Comparison of ENCODE assay signal across 36 cellular contexts in genomic region chr2:105561401-105561800, GRCh38.
"Had no signal": no experiment of that assay in that cellular context is flagged by ENCODE, and none has a peak within 500 bp of the region (broad histone marks: within the 10 kb centered on the region; RNA-seq: fewer than 3 reads in every experiment).

No MANE protein-coding gene starts in this region.

- H3K27me3 ChIP-seq: ascending aorta had no signal

- H3K27me3 Mint-ChIP-seq: activated naive CD8-positive, alpha-beta T cell had no signal

- H3K36me3 Mint-ChIP-seq: activated CD4-positive, alpha-beta memory T cell treated with anti-CD3 and anti-CD28 coated beads for 36 hours; activated naive CD4-positive, alpha-beta T cell treated with anti-CD3 and anti-CD28 coated beads, Interleukin-2, amount 10 ng/mL, durations not matched to agents 7 days and 5 days; activated naive CD4-positive, alpha-beta T cell treated with anti-CD3 and anti-CD28 coated beads, Interleukin-2, amount 50 U/mL, for 24 hours; activated naive CD8-positive, alpha-beta T cell; activated naive CD8-positive, alpha-beta T cell treated with anti-CD3 and anti-CD28 coated beads, Interleukin-2, amount 10 ng/mL, durations not matched to agents 7 days and 5 days; brain had no signal

- H3K4me1 Mint-ChIP-seq: activated B cell treated with CpG ODN at 0.5 μM for 24 hours; activated CD4-positive, alpha-beta T cell treated with anti-CD3 and anti-CD28 coated beads, Interleukin-2, amount 10 ng/mL, durations not matched to agents 24 days and 14 days; activated naive CD4-positive, alpha-beta T cell treated with anti-CD3 and anti-CD28 coated beads, Interleukin-2, amount 10 ng/mL, durations not matched to agents 7 days and 5 days; activated naive CD4-positive, alpha-beta T cell treated with anti-CD3 and anti-CD28 coated beads, Interleukin-2, amount 50 U/mL, for 24 hours; activated naive CD8-positive, alpha-beta T cell treated with anti-CD3 and anti-CD28 coated beads, Interleukin-2, amount 10 ng/mL, durations not matched to agents 7 days and 5 days; brain; central memory CD8-positive, alpha-beta T cell had no signal

- H3K4me1 ChIP-seq: ascending aorta had no signal

- H3K9me3 Mint-ChIP-seq: activated B cell treated with CpG ODN at 0.5 μM for 24 hours; activated CD4-positive, alpha-beta memory T cell treated with anti-CD3 and anti-CD28 coated beads for 36 hours; activated CD4-positive, alpha-beta T cell treated with anti-CD3 and anti-CD28 coated beads, Interleukin-2, amount 10 ng/mL, durations not matched to agents 24 days and 14 days; activated CD8-positive, alpha-beta T cell treated with anti-CD3 and anti-CD28 coated beads for 36 hours; activated naive CD4-positive, alpha-beta T cell treated with anti-CD3 and anti-CD28 coated beads, Interleukin-2, amount 10 ng/mL, durations not matched to agents 7 days and 5 days; activated naive CD4-positive, alpha-beta T cell treated with anti-CD3 and anti-CD28 coated beads, Interleukin-2, amount 50 U/mL, for 24 hours; activated naive CD8-positive, alpha-beta T cell treated with anti-CD3 and anti-CD28 coated beads, Interleukin-2, amount 10 ng/mL, durations not matched to agents 7 days and 5 days; activated naive CD8-positive, alpha-beta T cell treated with anti-CD3 and anti-CD28 coated beads, Interleukin-2, amount 50 U/mL, for 24 hours; activated T-cell treated with anti-CD3 and anti-CD28 coated beads, Interleukin-2, amount 50 U/mL, for 4 hours; activated T-helper 2 cell treated with anti-CD3 and anti-CD28 coated beads, Interferon-gamma antibody, Interleukin-2, Interleukin-4, amounts not matched to agents 10 μg/mL and 5 μg/mL and 100 μg/mL, durations not matched to agents 14 hours and 24 hours and 36 hours; central memory CD8-positive, alpha-beta T cell; T-helper 1 cell treated with Interleukin-12 subunit alpha and Interleukin-12 subunit beta and Interleukin-4 antibody, amounts not matched to agents 30 μg/mL and 1 μg/mL, for 36 hours; T-helper 2 cell treated with Interferon-gamma antibody and Interleukin-4, amounts not matched to agents 5 μg/mL and 100 μg/mL, for 36 hours had no signal

- H3K4me3 Mint-ChIP-seq: activated B cell treated with CpG ODN at 0.5 μM for 24 hours; activated CD4-positive, alpha-beta memory T cell treated with anti-CD3 and anti-CD28 coated beads for 36 hours; activated CD4-positive, alpha-beta T cell treated with anti-CD3 and anti-CD28 coated beads, Interleukin-2, amount 10 ng/mL, durations not matched to agents 24 days and 14 days; activated CD8-positive, alpha-beta T cell treated with anti-CD3 and anti-CD28 coated beads for 36 hours; activated naive CD4-positive, alpha-beta T cell treated with anti-CD3 and anti-CD28 coated beads, Interleukin-2, amount 10 ng/mL, durations not matched to agents 7 days and 5 days; activated naive CD4-positive, alpha-beta T cell treated with anti-CD3 and anti-CD28 coated beads, Interleukin-2, amount 50 U/mL, for 24 hours; activated naive CD8-positive, alpha-beta T cell; activated naive CD8-positive, alpha-beta T cell treated with anti-CD3 and anti-CD28 coated beads, Interleukin-2, amount 10 ng/mL, durations not matched to agents 7 days and 5 days; activated naive CD8-positive, alpha-beta T cell treated with anti-CD3 and anti-CD28 coated beads, Interleukin-2, amount 50 U/mL, for 24 hours; activated T-cell treated with anti-CD3 and anti-CD28 coated beads, Interleukin-2, amount 50 U/mL, for 4 hours; brain; central memory CD8-positive, alpha-beta T cell; T-helper 1 cell treated with Interleukin-12 subunit alpha and Interleukin-12 subunit beta and Interleukin-4 antibody, amounts not matched to agents 30 μg/mL and 1 μg/mL, for 36 hours; T-helper 2 cell treated with Interferon-gamma antibody and Interleukin-4, amounts not matched to agents 5 μg/mL and 100 μg/mL, for 36 hours had no signal

- H3K27ac Mint-ChIP-seq: activated B cell treated with CpG ODN at 0.5 μM for 24 hours; activated CD4-positive, alpha-beta memory T cell treated with anti-CD3 and anti-CD28 coated beads for 36 hours; activated CD4-positive, alpha-beta T cell treated with anti-CD3 and anti-CD28 coated beads, Interleukin-2, amount 10 ng/mL, durations not matched to agents 24 days and 14 days; activated CD8-positive, alpha-beta T cell treated with anti-CD3 and anti-CD28 coated beads for 36 hours; activated naive CD4-positive, alpha-beta T cell treated with anti-CD3 and anti-CD28 coated beads, Interleukin-2, amount 10 ng/mL, durations not matched to agents 7 days and 5 days; activated naive CD8-positive, alpha-beta T cell; activated naive CD8-positive, alpha-beta T cell treated with anti-CD3 and anti-CD28 coated beads, Interleukin-2, amount 10 ng/mL, durations not matched to agents 7 days and 5 days; activated naive CD8-positive, alpha-beta T cell treated with anti-CD3 and anti-CD28 coated beads, Interleukin-2, amount 50 U/mL, for 24 hours; activated T-helper 2 cell treated with anti-CD3 and anti-CD28 coated beads, Interferon-gamma antibody, Interleukin-2, Interleukin-4, amounts not matched to agents 10 μg/mL and 5 μg/mL and 100 μg/mL, durations not matched to agents 14 hours and 24 hours and 36 hours; brain; T-helper 1 cell treated with Interleukin-12 subunit alpha and Interleukin-12 subunit beta and Interleukin-4 antibody, amounts not matched to agents 30 μg/mL and 1 μg/mL, for 36 hours; T-helper 2 cell treated with Interferon-gamma antibody and Interleukin-4, amounts not matched to agents 5 μg/mL and 100 μg/mL, for 36 hours had no signal

- DNase-seq: activated B cell treated with CpG ODN at 0.5 μM for 24 hours; activated CD4-positive, alpha-beta memory T cell treated with anti-CD3 and anti-CD28 coated beads for 36 hours; activated CD4-positive, alpha-beta T cell treated with anti-CD3 and anti-CD28 coated beads for 4 hours; activated CD4-positive, alpha-beta T cell treated with anti-CD3 and anti-CD28 coated beads, Interleukin-2, amount 10 ng/mL, durations not matched to agents 24 days and 14 days; activated CD4-positive, alpha-beta T cell treated with anti-CD3 and anti-CD28 coated beads, Interleukin-2, amount 50 U/mL, for 1 hour; activated CD4-positive, alpha-beta T cell treated with anti-CD3 and anti-CD28 coated beads, Interleukin-2, amount 50 U/mL, for 4 hours; activated CD4-positive, CD25-positive, alpha-beta regulatory T cell treated with anti-CD3 and anti-CD28 coated beads, Interleukin-2, amount 50 U/mL, for 72 hours; activated CD8-positive, alpha-beta memory T cell treated with anti-CD3 and anti-CD28 coated beads, Interleukin-2, amount 50 U/mL, for 4 hours; activated CD8-positive, alpha-beta T cell treated with anti-CD3 and anti-CD28 coated beads for 36 hours; activated gamma-delta T cell; activated naive CD4-positive, alpha-beta T cell treated with anti-CD3 and anti-CD28 coated beads, Interleukin-2, amount 10 ng/mL, durations not matched to agents 7 days and 5 days; activated naive CD4-positive, alpha-beta T cell treated with Interleukin-2 at 50 U/mL for 16 hours; activated naive CD8-positive, alpha-beta T cell treated with anti-CD3 and anti-CD28 coated beads, Interleukin-2, amount 10 ng/mL, durations not matched to agents 7 days and 5 days; activated naive CD8-positive, alpha-beta T cell treated with anti-CD3 and anti-CD28 coated beads, Interleukin-2, amount 50 U/mL, for 24 hours; activated T-cell treated with anti-CD3 and anti-CD28 coated beads for 4 hours; activated T-cell treated with anti-CD3 and anti-CD28 coated beads, Interleukin-2, amount 50 U/mL, for 1 hour; activated T-cell treated with anti-CD3 and anti-CD28 coated beads, Interleukin-2, amount 50 U/mL, for 4 hours; amygdala; anterior cingulate cortex; caudate nucleus; cerebellar nuclear complex; T-helper 1 cell; T-helper 2 cell; T-helper 9 cell had no signal

- ATAC-seq: activated CD8-positive, alpha-beta T cell treated with anti-CD3 and anti-CD28 coated beads for 36 hours; activated naive CD8-positive, alpha-beta T cell treated with anti-CD3 and anti-CD28 coated beads, Interleukin-2, amount 50 U/mL, for 24 hours; activated T-cell treated with anti-CD3 and anti-CD28 coated beads, Interleukin-2, amount 50 U/mL, for 4 hours had no signal

- H3K27ac ChIP-seq: ascending aorta, cardiac muscle cell, VCaP had no signal

- FAIRE-seq: bronchial epithelial cell, TTC549 had no signal

- H3K36me3 ChIP-seq: ascending aorta, cardiac muscle cell had no signal

- H3K9me3 ChIP-seq: ascending aorta had no signal

- H3K4me3 ChIP-seq: ascending aorta, cardiac muscle cell had no signal
